ENCODE assay signal across 13 cellular contexts in genomic region chr9:83572524-83572923, GRCh38. TPM values are rescaled to one million over a fixed set of nuclear protein-coding genes. Genes with fewer than 3 reads are reported as not detected.
A peak's percentile ranks its signal among the peaks of the same experiment; 100 is the strongest.
DNase-seq lines count a peak whose midpoint lies in the region; ATAC-seq and TF ChIP-seq lines count a peak whose summit lies in the region.
"Had no signal": no experiment of that assay in that cellular context is flagged by ENCODE, and none has a peak within 500 bp of the region (broad histone marks: within the 10 kb centered on the region; RNA-seq: fewer than 3 reads in every experiment).

No MANE protein-coding gene starts in this region.

- intact Hi-C loops in sciatic nerve (cut with DNase I) = no loop called here

- H3K4me3 ChIP-seq in fibroblast of villous mesenchyme (ENCODE audit: low read depth, low read length) = no peak overlapping the region
- H3K4me3 ChIP-seq: heart left ventricle, Peyer's patch had no signal

- ATAC-seq in sciatic nerve = peak; percentile 87
- ATAC-seq in HG02973 (IDR thresholded peaks at IDR 0.05; ENCODE audit: unreplicated experiment) = no peak
- ATAC-seq in GM18517 (IDR thresholded peaks at IDR 0.05; ENCODE audit: unreplicated experiment) = no peak
- no peak for ATAC-seq in GM18867 (IDR thresholded peaks at IDR 0.05; ENCODE audit: unreplicated experiment)
- ATAC-seq: activated naive CD4-positive, alpha-beta T cell treated with anti-CD3 and anti-CD28 coated beads, Interleukin-2, amount 50 U/mL, for 72 hours had no signal

- DNase-seq in H4 (ENCODE audit: low spot score) (peak; percentile 65), RPMI7951 (ENCODE audit: low read depth) (peak; percentile 23), fibroblast of villous mesenchyme (ENCODE audit: low read depth) (peak; percentile 78), sciatic nerve (ENCODE audit: low spot score) (no peak)
- DNase-seq: Calu3, HCEC 1CT, Karpas-422, Peyer's patch had no signal

- no peak for TF ChIP-seq CTCF in fibroblast of villous mesenchyme (IDR thresholded peaks at IDR 0.05; ENCODE audit: insufficient read depth, low read depth, low read length)

RNA-seq across cellular contexts. Expression of gene FRMD3, which starts 34.3 kb away (rescaled TPM):
- total RNA-seq in H4 (2014; rRNA removed; shearing (Covaris generic)) = 0.29 and 0.72 TPM in 2 replicates
- total RNA-seq in RPMI7951 (2014; rRNA removed; shearing (Covaris generic)) = 0.10 and 0.36 TPM in 2 replicates
- total RNA-seq in fibroblast of villous mesenchyme (0.64 and 0.86 TPM in 2 replicates), sciatic nerve (38.1 TPM)

RNA-seq across cellular contexts. Expression of gene IDNK, which starts 50.4 kb away (rescaled TPM):
- 1.9 and 3.8 TPM in 2 replicates for total RNA-seq in H4 (2014; rRNA removed; shearing (Covaris generic))
- 1.6 and 2.5 TPM in 2 replicates for total RNA-seq in RPMI7951 (2014; rRNA removed; shearing (Covaris generic))
- 3.0 and 4.2 TPM in 2 replicates for total RNA-seq in fibroblast of villous mesenchyme
- 7.8 TPM for total RNA-seq in sciatic nerve

Comparison
In these comparisons a context has a peak if more than half of its experiments do, and no peak if none do; other contexts are left out.
1. RNA of gene FRMD3, which starts 34.3 kb away (total RNA-seq): 38.1 TPM in sciatic nerve (single experiment); 0.64 to 0.86 TPM in fibroblast of villous mesenchyme, 0.10 to 0.36 TPM in RPMI7951 and 0.29 to 0.72 TPM in H4; every median in the first group is over 10 times any median in the second.